In the genomic region with DNA sequence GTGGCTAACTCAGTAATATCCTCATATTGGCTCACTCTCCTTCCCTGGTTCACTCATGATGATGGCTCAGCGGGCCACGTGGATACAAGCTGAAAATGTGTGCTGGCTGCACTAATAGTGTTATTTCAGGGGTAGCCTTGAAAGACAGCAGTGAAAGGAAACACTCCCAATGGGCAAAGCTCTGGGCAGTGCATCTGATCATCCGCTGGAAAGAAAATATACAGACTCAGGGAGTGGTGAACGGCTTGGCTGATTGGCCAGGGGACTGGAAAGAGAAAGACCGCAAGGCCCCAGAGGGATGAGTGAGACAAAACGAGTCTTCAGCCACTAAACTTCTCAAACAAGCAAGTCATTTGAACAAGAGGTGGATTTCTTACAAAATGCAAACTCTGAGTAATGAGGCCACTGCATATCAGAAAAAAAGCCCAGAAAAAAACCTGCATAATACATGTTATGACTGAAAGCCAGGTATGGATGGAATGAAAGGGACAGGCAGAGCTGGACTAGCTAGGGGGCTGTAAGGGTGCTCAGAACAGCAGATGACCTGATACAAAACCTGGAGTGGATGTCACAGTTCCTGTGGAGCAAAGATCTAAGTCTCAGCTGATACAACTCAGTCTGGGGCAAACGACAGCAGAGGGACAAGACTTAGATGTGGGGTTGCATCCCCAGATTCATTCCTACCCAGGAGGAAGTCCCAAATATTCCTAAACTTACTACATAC, we compare ENCODE assay signal across 1 cellular context.
TF ChIP-seq lines count a peak whose summit lies in the region.

No MANE protein-coding gene starts in this region.

TF ChIP-seq in IMR-90, 13 proteins besides CTCF, POLR2A, EP300 and RAD21 (continued from another document):
- TF ChIP-seq, protein P1, sequence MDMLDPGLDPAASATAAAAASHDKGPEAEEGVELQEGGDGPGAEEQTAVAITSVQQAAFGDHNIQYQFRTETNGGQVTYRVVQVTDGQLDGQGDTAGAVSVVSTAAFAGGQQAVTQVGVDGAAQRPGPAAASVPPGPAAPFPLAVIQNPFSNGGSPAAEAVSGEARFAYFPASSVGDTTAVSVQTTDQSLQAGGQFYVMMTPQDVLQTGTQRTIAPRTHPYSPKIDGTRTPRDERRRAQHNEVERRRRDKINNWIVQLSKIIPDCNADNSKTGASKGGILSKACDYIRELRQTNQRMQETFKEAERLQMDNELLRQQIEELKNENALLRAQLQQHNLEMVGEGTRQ (IDR thresholded peaks at IDR 0.05; ENCODE audit: low read depth, low read length) = no peak
- TF ChIP-seq BHLHE40 (IDR thresholded peaks at IDR 0.05; ENCODE audit: low read depth, low read length) = no peak
